In the genomic region with DNA sequence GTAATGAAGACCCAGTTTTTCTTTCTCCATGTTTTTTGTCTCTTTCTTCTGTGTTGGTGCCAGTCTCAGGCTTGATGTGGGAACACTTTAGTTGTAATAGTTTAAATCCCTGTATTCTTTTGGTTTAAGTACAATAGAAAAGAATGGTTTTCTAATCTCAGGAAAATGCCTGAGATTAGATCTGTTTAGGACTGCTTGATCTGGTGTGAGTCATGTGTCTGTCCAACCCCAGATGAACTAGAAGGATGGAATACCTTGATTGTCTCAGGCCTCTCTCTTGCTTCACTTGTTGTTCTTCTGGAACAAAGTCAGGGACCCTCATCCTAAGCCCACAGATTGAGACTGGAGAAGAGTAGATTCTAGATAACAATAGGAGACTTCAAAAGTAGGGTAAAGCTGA, we compare ENCODE assay signal across 20 cellular contexts. TPM values are rescaled to one million over a fixed set of nuclear protein-coding genes. Genes with fewer than 3 reads are reported as not detected.
A peak's percentile ranks its signal among the peaks of the same experiment; 100 is the strongest.
DNase-seq lines count a peak whose midpoint lies in the region; ATAC-seq, FAIRE-seq and TF ChIP-seq lines count a peak whose summit lies in the region.
"Had no signal": no experiment of that assay in that cellular context is flagged by ENCODE, and none has a peak within 500 bp of the region (broad histone marks: within the 10 kb centered on the region; RNA-seq: fewer than 3 reads in every experiment).

No MANE protein-coding gene starts in this region.

- no peak overlapping the region for H2BK120ac ChIP-seq in trophoblast cell (ENCODE audit: insufficient read depth, low read length, poor library complexity)

- TF ChIP-seq EP300 in SK-N-SH (IDR thresholded peaks at IDR 0.05; ENCODE audit: borderline replicate concordance in 1 of 2, low read depth in 1 of 2, low read length in 1 of 2) = peak in 1 of 2 experiments; percentile 43; a peak in 1 of 4 replicates
- no peak for TF ChIP-seq EP300 in K562 (IDR thresholded peaks at IDR 0.05; ENCODE audit: low read length)

- no peak overlapping the region for H3K14ac ChIP-seq in trophoblast cell (ENCODE audit: low read length)

- H3K9ac ChIP-seq in SK-N-SH (no peak overlapping the region), K562 (ENCODE audit: insufficient read depth in 1 of 2, low read depth in 2 of 2, low read length in 2 of 2) (no peak overlapping the region), trophoblast cell (ENCODE audit: low read length) (no peak overlapping the region), Karpas-422 (ENCODE audit: low read length) (no peak overlapping the region)
- H3K9ac ChIP-seq: BLaER1 had no signal

- peaks cover 10% of the 10 kb centered on the region for H3F3A ChIP-seq in SK-N-SH (replicated peaks; ENCODE audit: insufficient read depth)

- H3K27ac ChIP-seq in SK-N-SH (ENCODE audit: low read depth in 2 of 2, low read length in 1 of 2) = peak overlapping the region in 1 of 2 experiments; percentile 56; a peak in 2 of 4 replicates
- H3K27ac ChIP-seq in K562 (ENCODE audit: extremely low read depth, low read depth, low read length) = no peak overlapping the region
- H3K27ac ChIP-seq in foreskin keratinocyte = no peak overlapping the region
- H3K27ac ChIP-seq in trophoblast cell (ENCODE audit: low read depth, low read length) = no peak overlapping the region
- H3K27ac ChIP-seq in Karpas-422 (ENCODE audit: low read length) = no peak overlapping the region
- H3K27ac ChIP-seq: BLaER1 had no signal

- H4K91ac ChIP-seq in trophoblast cell (ENCODE audit: low read depth, low read length) = no peak overlapping the region

- H3K79me1 ChIP-seq in trophoblast cell (ENCODE audit: low read length) = no peaks in the 10 kb centered on the region

- DNase-seq in SK-N-SH = no peak
- DNase-seq in K562 (ENCODE audit: extremely low read depth in 1 of 4, low spot score in 3 of 4) = no peak
- no peak for DNase-seq in foreskin keratinocyte
- DNase-seq in trophoblast cell = peak; percentile 27 to 70
- DNase-seq in Karpas-422 = no peak
- no peak for DNase-seq in activated naive CD8-positive, alpha-beta T cell treated with anti-CD3 and anti-CD28 coated beads, Interleukin-2, amount 50 U/mL, for 24 hours
- DNase-seq: 8988T; Calu3; CD8-positive, alpha-beta T cell; DMS79 treated with DMSO at 0.1 percent for 48 hours; GF-D8; GOT3; H7; HFFc6 had no signal

- in situ Hi-C loops in K562 (cut with MboI) = no loop called here

- H3K9me3 Mint-ChIP-seq in activated naive CD8-positive, alpha-beta T cell treated with anti-CD3 and anti-CD28 coated beads, Interleukin-2, amount 50 U/mL, for 24 hours = no peaks in the 10 kb centered on the region
- H3K9me3 Mint-ChIP-seq: HFFc6 had no signal

- no peak overlapping the region for H2BK5ac ChIP-seq in trophoblast cell (ENCODE audit: low read depth, low read length, poor library complexity)

- no peak overlapping the region for H2AK5ac ChIP-seq in trophoblast cell (ENCODE audit: low read length)

- no peak overlapping the region for H4K8ac ChIP-seq in trophoblast cell (ENCODE audit: low read depth, low read length)

- H3K9me1 ChIP-seq in K562 (ENCODE audit: control insufficient read depth, insufficient read depth, low read length) = no peaks in the 10 kb centered on the region

- no peak overlapping the region for H3K4me3 ChIP-seq in SK-N-SH (ENCODE audit: low read depth in 2 of 2, low read length in 1 of 2)
- H3K4me3 ChIP-seq in K562 = no peak overlapping the region
- no peak overlapping the region for H3K4me3 ChIP-seq in trophoblast cell (ENCODE audit: low read depth, low read length)
- H3K4me3 ChIP-seq in Karpas-422 (ENCODE audit: low read length) = no peak overlapping the region
- H3K4me3 ChIP-seq: BLaER1 had no signal

- no peaks in the 10 kb centered on the region for H3K27me3 ChIP-seq in SK-N-SH (ENCODE audit: insufficient read depth)
- no peaks in the 10 kb centered on the region for H3K27me3 ChIP-seq in K562 (ENCODE audit: control insufficient read depth in 2 of 2, insufficient read depth in 2 of 2, low read length in 2 of 2)
- H3K27me3 ChIP-seq in foreskin keratinocyte = no peaks in the 10 kb centered on the region
- no peaks in the 10 kb centered on the region for H3K27me3 ChIP-seq in trophoblast cell (ENCODE audit: insufficient read depth, low read length)
- no peaks in the 10 kb centered on the region for H3K27me3 ChIP-seq in Karpas-422 (ENCODE audit: low read length)
- H3K27me3 ChIP-seq: BLaER1 had no signal

- H3K4me1 ChIP-seq in SK-N-SH (ENCODE audit: control insufficient read depth in 1 of 2, insufficient read depth in 2 of 2, low read depth in 1 of 2, low read length in 1 of 2) (peaks cover 0 to 3% of the 10 kb centered on the region in 2 experiments; a peak in 3 of 4 replicates), K562 (replicated peaks in 1 of 2; ENCODE audit: control insufficient read depth in 2 of 2, insufficient read depth in 2 of 2, low read length in 2 of 2) (peaks cover 2 to 28% of the 10 kb centered on the region in 2 experiments), foreskin keratinocyte (no peaks in the 10 kb centered on the region), trophoblast cell (ENCODE audit: control insufficient read depth in 1 of 2, insufficient read depth in 2 of 2, low read length in 2 of 2) (no peaks in the 10 kb centered on the region), Karpas-422 (ENCODE audit: low read length) (no peaks in the 10 kb centered on the region)

- TF ChIP-seq RAD21 in SK-N-SH (IDR thresholded peaks at IDR 0.05; ENCODE audit: low read length) (no peak), K562 (CRISPR knock-in tag; conservative IDR thresholded peaks at IDR 0.05 in 1 of 2, IDR thresholded peaks at IDR 0.05 in 1 of 2) (no peak)

- H3K36me3 ChIP-seq in SK-N-SH (replicated peaks in 1 of 2; ENCODE audit: control insufficient read depth in 1 of 2, insufficient read depth in 2 of 2, low read length in 1 of 2) (peaks cover 0 to 11% of the 10 kb centered on the region in 2 experiments), K562 (ENCODE audit: control insufficient read depth, insufficient read depth, low read length) (peaks cover 2% of the 10 kb centered on the region; the same call in 1 of the 3 replicates), trophoblast cell (ENCODE audit: control insufficient read depth in 1 of 2, insufficient read depth in 2 of 2, low read length in 2 of 2) (no peaks in the 10 kb centered on the region), Karpas-422 (ENCODE audit: insufficient read depth, low read length) (no peaks in the 10 kb centered on the region)
- H3K36me3 ChIP-seq: BLaER1 had no signal

- TF ChIP-seq CTCF in SK-N-SH (IDR thresholded peaks at IDR 0.05) = no peak
- no peak for TF ChIP-seq CTCF in K562 (IDR thresholded peaks at IDR 0.05 in 2 of 3, conservative IDR thresholded peaks at IDR 0.05 in 1 of 3; ENCODE audit: insufficient read depth in 2 of 3, low read depth in 1 of 3, low read length in 3 of 3)
- TF ChIP-seq CTCF in foreskin keratinocyte (conservative IDR thresholded peaks at IDR 0.05) = no peak

- POLR2A ChIA-PET in SK-N-SH (lab: Yijun Ruan, JAX) = no interaction called here
- POLR2A ChIA-PET in K562 (lab: Yijun Ruan, JAX) = interaction anchor here (1.1 to 1.3 kb wide), 2 partner anchors 9 kb away, joined by 3 to 4 read pairs; no protein-coding TSS in a partner anchor

- peaks cover 25% of the 10 kb centered on the region for H3K4me1 Mint-ChIP-seq in activated naive CD8-positive, alpha-beta T cell treated with anti-CD3 and anti-CD28 coated beads, Interleukin-2, amount 50 U/mL, for 24 hours

- CTCF ChIA-PET in SK-N-SH (lab: Yijun Ruan, JAX) (no interaction called here), K562 (lab: Yijun Ruan, JAX; ENCODE audit: low intra/inter-chr PET ratio) (no interaction called here)

- BruUV-seq in K562 (replicated peaks; lab: Mats Ljungman, UMichigan) = no TSS peak

- no peak overlapping the region for H3K27ac Mint-ChIP-seq in activated naive CD8-positive, alpha-beta T cell treated with anti-CD3 and anti-CD28 coated beads, Interleukin-2, amount 50 U/mL, for 24 hours
- H3K27ac Mint-ChIP-seq: CD14-positive monocyte; CD8-positive, alpha-beta T cell; HFFc6 had no signal

- H3K4ac ChIP-seq in trophoblast cell (ENCODE audit: low read depth, low read length) = no peak overlapping the region

- no peak overlapping the region for H3K18ac ChIP-seq in trophoblast cell (ENCODE audit: low read length)

- H3K4me2 ChIP-seq in SK-N-SH (no peak overlapping the region), K562 (ENCODE audit: insufficient read depth, low read length) (no peak overlapping the region), trophoblast cell (ENCODE audit: low read length) (no peak overlapping the region), Karpas-422 (ENCODE audit: low read depth, low read length, poor library complexity, severe bottlenecking) (no peak overlapping the region)
- H3K4me2 ChIP-seq: BLaER1 had no signal

- H4K12ac ChIP-seq in trophoblast cell (ENCODE audit: low read depth, low read length) = no peak overlapping the region

- no peak for TF ChIP-seq POLR2A in K562 (conservative IDR thresholded peaks at IDR 0.05)

- H3K9me3 ChIP-seq in SK-N-SH (no peaks in the 10 kb centered on the region), K562 (replicated peaks; ENCODE audit: control insufficient read depth, insufficient read depth, low read depth, low read length) (no peaks in the 10 kb centered on the region), trophoblast cell (ENCODE audit: insufficient read depth, low read depth, low read length) (no peaks in the 10 kb centered on the region), Karpas-422 (ENCODE audit: low read length) (no peaks in the 10 kb centered on the region)
- H3K9me3 ChIP-seq: BLaER1 had no signal

- H2AFZ ChIP-seq in SK-N-SH (ENCODE audit: low read depth) (no peak overlapping the region), K562 (ENCODE audit: low read depth, low read length) (no peak overlapping the region), trophoblast cell (ENCODE audit: insufficient read depth, low read length, poor library complexity) (no peak overlapping the region), Karpas-422 (ENCODE audit: low read length) (no peak overlapping the region)

- no peaks in the 10 kb centered on the region for H3K9me2 ChIP-seq in SK-N-SH
- no peaks in the 10 kb centered on the region for H3K9me2 ChIP-seq in Karpas-422 (replicated peaks; ENCODE audit: insufficient read depth, low read length)

- H2BK12ac ChIP-seq in trophoblast cell (ENCODE audit: low read length) = no peak overlapping the region

- H3K36me3 Mint-ChIP-seq in activated naive CD8-positive, alpha-beta T cell treated with anti-CD3 and anti-CD28 coated beads, Interleukin-2, amount 50 U/mL, for 24 hours (ENCODE audit: low read depth) = peaks cover 8% of the 10 kb centered on the region
- H3K36me3 Mint-ChIP-seq: CD14-positive monocyte had no signal

- H4K20me1 ChIP-seq in SK-N-SH (ENCODE audit: insufficient read depth) = no peaks in the 10 kb centered on the region
- H4K20me1 ChIP-seq in K562 (replicated peaks; ENCODE audit: control insufficient read depth, insufficient read depth, low read length) = no peaks in the 10 kb centered on the region
- no peaks in the 10 kb centered on the region for H4K20me1 ChIP-seq in Karpas-422 (ENCODE audit: insufficient read depth, low read depth, low read length)
- H4K20me1 ChIP-seq: BLaER1 had no signal

- H3K27me3 Mint-ChIP-seq in activated naive CD8-positive, alpha-beta T cell treated with anti-CD3 and anti-CD28 coated beads, Interleukin-2, amount 50 U/mL, for 24 hours = no peaks in the 10 kb centered on the region

- intact Hi-C loops in K562 (cut with micrococcal nuclease) = no loop called here

- no peak overlapping the region for H3K4me3 Mint-ChIP-seq in activated naive CD8-positive, alpha-beta T cell treated with anti-CD3 and anti-CD28 coated beads, Interleukin-2, amount 50 U/mL, for 24 hours
- H3K4me3 Mint-ChIP-seq: CD14-positive monocyte; CD8-positive, alpha-beta T cell; HFFc6 had no signal

- ATAC-seq in K562 (no peak), foreskin keratinocyte (peak; percentile 60), HG03354 (IDR thresholded peaks at IDR 0.05; ENCODE audit: poor library complexity, severe bottlenecking, unreplicated experiment) (no peak)
- no peak for ATAC-seq in activated naive CD8-positive, alpha-beta T cell treated with anti-CD3 and anti-CD28 coated beads, Interleukin-2, amount 50 U/mL, for 24 hours
- ATAC-seq: CD8-positive, alpha-beta T cell; HCT116; HepG2 had no signal

- peaks cover 50% of the 10 kb centered on the region for H3K79me2 ChIP-seq in SK-N-SH (ENCODE audit: insufficient read depth)
- H3K79me2 ChIP-seq in K562 (ENCODE audit: control insufficient read depth, insufficient read depth, low read length) = peaks cover 70% of the 10 kb centered on the region
- no peaks in the 10 kb centered on the region for H3K79me2 ChIP-seq in trophoblast cell (ENCODE audit: control insufficient read depth, insufficient read depth, low read length, poor library complexity)
- no peaks in the 10 kb centered on the region for H3K79me2 ChIP-seq in Karpas-422 (ENCODE audit: low read length)

- H3K23ac ChIP-seq in trophoblast cell (ENCODE audit: low read length) = no peak overlapping the region

- FAIRE-seq in K562 (lab: Jason Lieb, UNC) = peak; percentile 64
- FAIRE-seq: HepG2 had no signal

RNA-seq across cellular contexts. Expression of gene PLCL1, which starts 58.2 kb away (rescaled TPM):
- polyA plus RNA-seq in SK-N-SH (2012; rRNA removed) = 7.7 and 10.3 TPM in 2 replicates
- polyA plus RNA-seq in SK-N-SH (2012; cell fraction: cytosol; rRNA removed) = 12.6 and 15.5 TPM in 2 replicates
- polyA plus RNA-seq in SK-N-SH (2012; cell fraction: nucleus; rRNA removed) = 2.8 and 6.3 TPM in 2 replicates
- total RNA-seq in K562 (2011; cell fraction: chromatin; rRNA removed; ENCODE audit: low replicate concordance) = 12.5 and 53.5 TPM in 2 replicates
- total RNA-seq in K562 (2011; cell fraction: nucleolus; rRNA removed) = 6.0 and 7.5 TPM in 2 replicates
- total RNA-seq in K562 (2011; cell fraction: nucleoplasm; rRNA removed) = 9.1 and 10.5 TPM in 2 replicates
- total RNA-seq in K562 (2014; rRNA removed) = 6.1 and 6.2 TPM in 2 replicates
- 12.9 and 16.0 TPM in 2 replicates for total RNA-seq in K562 (2014; rRNA removed; fragmentation: Illumina TruSeq; extraction: Trizol)
- 12.0 and 12.6 TPM in 2 replicates for total RNA-seq in K562 (2015; rRNA removed; fragmentation: Illumina TruSeq; extraction: Trizol)
- total RNA-seq in K562 (2021) = 8.9 and 9.7 TPM in 2 replicates
- 11.2 and 17.7 TPM in 2 replicates for polyA plus RNA-seq in K562 (2011; rRNA removed)
- 2.7 and 5.4 TPM in 2 replicates for polyA plus RNA-seq in K562 (2011; cell fraction: cytosol; rRNA removed)
- polyA plus RNA-seq in K562 (2011; cell fraction: nucleus; rRNA removed) = 6.1 and 8.8 TPM in 2 replicates
- 7.6 and 9.4 TPM in 2 replicates for polyA plus RNA-seq in K562 (2012)
- 8.6 and 8.9 TPM in 2 replicates for polyA plus RNA-seq in K562 (2014; fragmentation: Illumina TruSeq; extraction: Trizol)
- polyA plus RNA-seq in K562 (2014; fragmentation: Nextera tagmentation; extraction: Ambion mirVana) = 1 to 10 TPM; 2.0 to 3.0 TPM
- polyA plus RNA-seq in K562 (2014; rRNA removed) = 5.1 and 8.1 TPM in 2 replicates
- 60.9 and 62.3 TPM in 2 replicates for polyA minus RNA-seq in K562 (2011; rRNA and poly(A)+ RNA removed)
- polyA minus RNA-seq in K562 (2011; cell fraction: cytosol; rRNA and poly(A)+ RNA removed) = 10.5 and 16.3 TPM in 2 replicates
- 28.0 and 45.5 TPM in 2 replicates for polyA minus RNA-seq in K562 (2011; cell fraction: nucleus; rRNA and poly(A)+ RNA removed)
- total RNA-seq in foreskin keratinocyte = not detected in 2 replicates
- polyA plus RNA-seq in foreskin keratinocyte = not detected in 2 replicates
- 0.14 TPM in 2 replicates for polyA plus RNA-seq in trophoblast cell (2013)
- total RNA-seq in Karpas-422 (2014; rRNA removed; shearing (Covaris generic); ENCODE audit: low replicate concordance) = not detected in 2 replicates
- total RNA-seq: A673, HepG2 had no signal
- polyA plus RNA-seq: HepG2 had no signal

Comparison
In these comparisons a context has a peak if more than half of its experiments do, and no peak if none do; other contexts are left out.
1. DNase-seq: peak in trophoblast cell (2 of 2); none in SK-N-SH (single experiment), K562 (0 of 4), foreskin keratinocyte (0 of 2), Karpas-422 (single experiment) and activated naive CD8-positive, alpha-beta T cell treated with anti-CD3 and anti-CD28 coated beads, Interleukin-2, amount 50 U/mL, for 24 hours (single experiment).
2. Of the 27 proteins assayed by ChIP-seq in both K562 and SK-N-SH: peak only in K562: none; only in SK-N-SH: NFIC; in both: none; in neither: 24; mixed calls (peak in some experiments, not most) for 2.